Comparison of ENCODE assay signal across 8 cellular contexts in the genomic region with DNA sequence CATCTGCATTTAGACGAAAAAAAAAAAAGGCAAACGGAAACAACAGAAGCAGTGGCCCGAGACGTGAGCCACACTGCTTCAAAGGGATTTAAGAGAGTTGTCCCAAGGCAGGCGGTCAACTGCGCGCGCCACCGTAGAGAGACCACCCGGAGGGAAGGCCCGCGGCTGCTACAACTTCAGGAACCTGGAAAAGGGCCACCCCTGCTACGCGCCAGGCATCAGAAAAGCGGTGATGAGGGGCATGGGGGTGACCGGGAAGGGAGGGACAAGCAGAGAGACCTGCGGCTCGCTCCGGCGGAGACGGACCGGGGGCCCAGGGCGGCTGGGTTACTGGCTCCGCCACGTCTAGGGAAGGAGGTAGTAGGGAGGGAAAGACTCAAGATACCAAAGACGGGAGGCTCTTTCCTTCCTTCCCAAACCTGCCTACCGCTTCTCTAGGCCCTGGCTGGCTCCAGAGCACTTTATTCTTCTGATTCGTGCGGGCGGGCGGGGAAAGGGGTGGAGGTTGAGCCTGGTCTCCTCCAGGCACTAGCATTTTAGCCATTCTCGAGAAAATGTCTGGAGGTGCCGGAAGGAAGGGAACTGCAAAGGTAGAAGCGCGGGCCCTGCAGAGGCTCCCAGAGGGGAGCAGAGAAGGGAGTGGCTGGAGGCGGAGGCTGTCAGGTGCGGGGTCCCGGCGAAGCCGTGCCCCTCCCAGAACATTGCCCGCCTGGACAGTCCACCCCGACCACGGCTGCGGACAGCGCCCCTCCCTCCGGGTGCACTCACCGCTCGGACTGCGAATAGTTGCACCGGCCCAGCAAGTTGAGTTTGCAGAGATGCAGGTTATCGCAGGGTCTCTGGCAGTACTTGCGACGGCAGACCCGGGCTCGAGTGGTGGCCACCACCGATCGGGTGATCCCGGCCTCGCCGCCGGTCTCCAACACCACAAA. TPM values are rescaled to one million over a fixed set of nuclear protein-coding genes. Genes with fewer than 3 reads are reported as not detected.
DNase-seq lines count a peak whose midpoint lies in the region; ATAC-seq, FAIRE-seq and TF ChIP-seq lines count a peak whose summit lies in the region.

No MANE protein-coding gene starts in this region.

- H3K9me3 Mint-ChIP-seq in type B pancreatic cell = no peaks in the 10 kb centered on the region

- ATAC-seq in GM18517 (IDR thresholded peaks at IDR 0.05; ENCODE audit: unreplicated experiment) (peak; percentile 3), HG03175 (IDR thresholded peaks at IDR 0.05; ENCODE audit: unreplicated experiment) (peak; percentile 3), GM21390 (IDR thresholded peaks at IDR 0.05; ENCODE audit: unreplicated experiment) (no peak)

- DNase-seq in AG08396 (ENCODE audit: low spot score) (peak; percentile 46), RCC 7860 (ENCODE audit: low spot score) (peak; percentile 24), dermis blood vessel endothelial cell (peak; percentile 38), lung microvascular endothelial cell (ENCODE audit: low read depth in 2 of 2) (peak; percentile 24 to 32), type B pancreatic cell (ENCODE audit: extremely low spot score, unreplicated experiment) (peak; percentile 68)

- no peak for TF ChIP-seq CTCF in type B pancreatic cell (conservative IDR thresholded peaks at IDR 0.05)

- FAIRE-seq in RCC 7860 (lab: Jason Lieb, UNC) = no peak

- H3K27me3 Mint-ChIP-seq in type B pancreatic cell = peaks cover 37% of the 10 kb centered on the region

- H3K27ac Mint-ChIP-seq in type B pancreatic cell = peak overlapping the region; percentile 83

- H3K4me3 Mint-ChIP-seq in type B pancreatic cell = peak overlapping the region; percentile 94

- H3K36me3 Mint-ChIP-seq in type B pancreatic cell = no peaks in the 10 kb centered on the region

- H3K4me1 Mint-ChIP-seq in type B pancreatic cell (ENCODE audit: unreplicated experiment) = peaks cover 12% of the 10 kb centered on the region

RNA-seq across cellular contexts. Expression of a gene that starts 1.0 kb away (rescaled TPM):
- total RNA-seq in dermis blood vessel endothelial cell = 44.6 and 73.2 TPM in 2 replicates
- total RNA-seq in lung microvascular endothelial cell = 30.3 and 30.8 TPM in 2 replicates
- total RNA-seq in type B pancreatic cell (ENCODE audit: low replicate concordance) = 20.7 and 30.5 TPM in 2 replicates
